Comparison of ENCODE assay signal across 15 cellular contexts in the genomic region with DNA sequence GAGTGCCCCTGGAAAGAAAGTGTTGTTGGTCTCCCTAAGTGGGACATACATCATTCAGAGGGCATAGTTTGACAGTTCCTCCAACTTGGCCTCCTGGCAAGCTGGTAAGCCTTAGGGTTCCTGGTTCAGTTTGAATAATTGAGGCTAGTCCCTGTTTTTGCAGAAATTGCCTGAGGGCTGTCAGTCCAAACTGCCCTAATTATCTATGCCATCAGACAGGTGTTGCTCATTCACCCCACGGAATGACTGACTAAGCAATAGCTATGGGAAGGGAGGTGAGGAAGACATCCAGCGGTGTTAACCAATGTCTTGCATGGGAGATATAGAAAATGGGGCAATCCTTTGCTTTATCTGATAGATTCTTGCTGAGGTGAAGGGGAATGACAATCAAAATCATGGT.
"Had no signal": no experiment of that assay in that cellular context is flagged by ENCODE, and none has a peak within 500 bp of the region (broad histone marks: within the 10 kb centered on the region; RNA-seq: fewer than 3 reads in every experiment).

No MANE protein-coding gene starts in this region.

- ATAC-seq: naive thymus-derived CD4-positive, alpha-beta T cell; psoas muscle; sciatic nerve had no signal

- H3K4me3 ChIP-seq: dorsolateral prefrontal cortex, hepatocyte, psoas muscle, upper lobe of left lung, uterus had no signal

- DNase-seq: cortex of kidney; dorsolateral prefrontal cortex; effector CD8-positive, alpha-beta T cell; foreskin melanocyte; head of caudate nucleus; naive thymus-derived CD4-positive, alpha-beta T cell; psoas muscle; retina; stimulated activated CD4-positive, alpha-beta T cell treated with anti-CD3 and anti-CD28 coated beads, Interleukin-2, amount 100 ng/mL, for 24 hours; stimulated activated CD4-positive, alpha-beta T cell treated with anti-CD3 and anti-CD28 coated beads, Interleukin-4, amount 100 ng/mL, for 4 hours; stimulated activated naive CD4-positive, alpha-beta T cell; upper lobe of left lung; uterus had no signal
